In the genomic region with DNA sequence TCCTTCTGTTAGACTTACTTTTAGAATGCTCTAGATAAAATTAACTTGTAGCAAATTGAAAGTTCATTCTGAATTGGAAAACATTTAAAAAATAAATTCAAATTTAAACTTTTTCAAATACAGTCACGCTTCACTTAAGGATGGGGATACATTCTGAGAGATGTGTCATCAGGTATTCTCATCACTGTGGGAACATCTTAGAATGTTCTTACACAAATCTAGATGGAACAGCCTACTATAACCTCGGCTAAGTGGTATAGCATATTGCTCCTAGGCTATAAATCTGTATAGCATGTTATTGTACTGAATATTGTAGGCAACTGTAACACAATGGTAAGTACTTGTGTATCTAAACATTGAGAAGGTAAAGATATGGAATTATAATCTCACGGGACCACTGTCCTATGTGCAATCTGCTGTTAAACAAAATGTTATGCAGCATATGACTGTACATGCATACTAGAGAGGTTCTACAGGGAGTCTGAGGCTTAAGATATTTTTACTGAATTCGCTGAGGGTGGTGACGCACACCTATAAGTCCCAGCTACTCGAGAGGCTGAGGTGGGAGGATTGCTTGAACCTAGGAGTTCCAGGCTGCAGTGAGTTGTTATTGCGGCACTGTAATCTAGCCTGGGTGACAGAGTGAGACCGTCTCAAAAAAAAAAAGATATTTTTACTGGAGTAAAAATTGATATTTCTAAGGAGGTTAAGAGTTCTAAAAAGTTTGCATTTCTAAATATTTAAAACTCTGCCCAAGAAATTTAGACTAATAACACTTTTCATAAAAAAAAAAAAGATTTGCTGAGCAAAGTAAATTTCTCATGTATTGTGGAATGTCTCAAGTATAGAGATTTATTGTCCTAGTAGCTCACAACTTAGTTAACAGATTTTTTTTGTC, we compare ENCODE assay signal across 8 cellular contexts.
DNase-seq lines count a peak whose midpoint lies in the region; ATAC-seq and TF ChIP-seq lines count a peak whose summit lies in the region.

No MANE protein-coding gene starts in this region.

- ATAC-seq in body of pancreas (no peak), HG03139 (IDR thresholded peaks at IDR 0.05; ENCODE audit: unreplicated experiment) (no peak), GM21515 (IDR thresholded peaks at IDR 0.05; ENCODE audit: unreplicated experiment) (no peak)

- H3K36me3 ChIP-seq in body of pancreas (replicated peaks in 1 of 2; ENCODE audit: insufficient read depth in 1 of 2, low read depth in 2 of 2) (peaks cover 0 to 11% of the 10 kb centered on the region in 2 donors), mucosa of rectum (ENCODE audit: control insufficient read depth in 2 of 2, insufficient read depth in 2 of 2, low read length in 2 of 2) (peaks cover under 1 to 8% of the 10 kb centered on the region in 2 donors), tibial artery (peaks cover 23 to 37% (median 27%) of the 10 kb centered on the region in 3 donors)

- no peaks in the 10 kb centered on the region for H3K9me3 ChIP-seq in body of pancreas
- H3K9me3 ChIP-seq in mucosa of rectum (ENCODE audit: control insufficient read depth in 2 of 2, low read length in 2 of 2) = no peaks in the 10 kb centered on the region
- H3K9me3 ChIP-seq in tibial artery = no peaks in the 10 kb centered on the region

- TF ChIP-seq POLR2A in body of pancreas (IDR thresholded peaks at IDR 0.05) = no peak

- intact Hi-C loops in body of pancreas (cut with DNase I) (no loop called here), tibial artery (cut with DNase I; ENCODE audit: low total_unique reads) (loop anchor here (5.0 kb wide), 2 partner anchors 87 to 127 kb away; partner anchors contain the start of gene FKBP5)

- H3K27me3 ChIP-seq in body of pancreas = no peaks in the 10 kb centered on the region
- H3K27me3 ChIP-seq in mucosa of rectum (ENCODE audit: control insufficient read depth in 2 of 2, insufficient read depth in 2 of 2, low read length in 2 of 2) = no peaks in the 10 kb centered on the region
- no peaks in the 10 kb centered on the region for H3K27me3 ChIP-seq in tibial artery

- peak overlapping the region; percentile 79 for H3K27ac Mint-ChIP-seq in activated T-cell treated with anti-CD3 and anti-CD28 coated beads, Interleukin-2, amount 50 U/mL, for 24 hours

- H3K27ac ChIP-seq in body of pancreas = peak overlapping the region; percentile 9 to 87 (median 38)
- H3K27ac ChIP-seq in mucosa of rectum (ENCODE audit: low read depth in 2 of 2, low read length in 2 of 2) = peak overlapping the region; percentile 80 to 88
- H3K27ac ChIP-seq in tibial artery = peak overlapping the region; percentile 88 to 93

- H3K9ac ChIP-seq in mucosa of rectum (ENCODE audit: low read depth in 1 of 2, low read length in 2 of 2) = no peak overlapping the region

- no peaks in the 10 kb centered on the region for H3K9me3 Mint-ChIP-seq in activated T-cell treated with anti-CD3 and anti-CD28 coated beads, Interleukin-2, amount 50 U/mL, for 24 hours

- H3K4me1 Mint-ChIP-seq in activated T-cell treated with anti-CD3 and anti-CD28 coated beads, Interleukin-2, amount 50 U/mL, for 24 hours (ENCODE audit: low read depth) = peaks cover 84% of the 10 kb centered on the region

- TF ChIP-seq CTCF in body of pancreas (IDR thresholded peaks at IDR 0.05) (no peak), tibial artery (IDR thresholded peaks at IDR 0.05) (no peak)

- H3K36me3 Mint-ChIP-seq in activated T-cell treated with anti-CD3 and anti-CD28 coated beads, Interleukin-2, amount 50 U/mL, for 24 hours (ENCODE audit: low read depth) = peaks cover 69% of the 10 kb centered on the region

- no peak overlapping the region for H3K4me3 Mint-ChIP-seq in activated T-cell treated with anti-CD3 and anti-CD28 coated beads, Interleukin-2, amount 50 U/mL, for 24 hours

- peaks cover 57% of the 10 kb centered on the region for H3K4me1 ChIP-seq in body of pancreas
- peaks cover 3 to 9% of the 10 kb centered on the region in 2 donors for H3K4me1 ChIP-seq in mucosa of rectum (ENCODE audit: control insufficient read depth in 2 of 2, insufficient read depth in 2 of 2, low read length in 2 of 2)
- peaks cover 6 to 94% (median 79%) of the 10 kb centered on the region in 4 donors for H3K4me1 ChIP-seq in tibial artery

- DNase-seq in activated T-cell treated with anti-CD3 and anti-CD28 coated beads, Interleukin-2, amount 50 U/mL, for 24 hours = no peak
- no peak for DNase-seq in activated T-cell treated with anti-CD3 and anti-CD28 coated beads, Interleukin-2, amount 50 U/mL, for 1 hour
- DNase-seq in body of pancreas (no peak), tibial artery (no peak), NCI-H2196 (lab: John Stamatoyannopoulos, UW; ENCODE audit: unreplicated experiment) (no peak)

- 82 to 85% methylated on average over 8 of the region's 8 CpGs for WGBS in body of pancreas, 2 donors

- no peak overlapping the region for H3K4me3 ChIP-seq in body of pancreas
- no peak overlapping the region for H3K4me3 ChIP-seq in mucosa of rectum (ENCODE audit: low read length in 2 of 2)
- no peak overlapping the region for H3K4me3 ChIP-seq in tibial artery

- no peaks in the 10 kb centered on the region for H3K27me3 Mint-ChIP-seq in activated T-cell treated with anti-CD3 and anti-CD28 coated beads, Interleukin-2, amount 50 U/mL, for 24 hours

Comparison
In these comparisons a context has a peak if more than half of its experiments do, and no peak if none do; other contexts are left out.
1. H3K27ac ChIP-seq: peak in every context shown above with its lines; median percentile 90 in tibial artery; 84 in mucosa of rectum; 38 in body of pancreas.